ENCODE assay signal across 8 cellular contexts in the genomic region with DNA sequence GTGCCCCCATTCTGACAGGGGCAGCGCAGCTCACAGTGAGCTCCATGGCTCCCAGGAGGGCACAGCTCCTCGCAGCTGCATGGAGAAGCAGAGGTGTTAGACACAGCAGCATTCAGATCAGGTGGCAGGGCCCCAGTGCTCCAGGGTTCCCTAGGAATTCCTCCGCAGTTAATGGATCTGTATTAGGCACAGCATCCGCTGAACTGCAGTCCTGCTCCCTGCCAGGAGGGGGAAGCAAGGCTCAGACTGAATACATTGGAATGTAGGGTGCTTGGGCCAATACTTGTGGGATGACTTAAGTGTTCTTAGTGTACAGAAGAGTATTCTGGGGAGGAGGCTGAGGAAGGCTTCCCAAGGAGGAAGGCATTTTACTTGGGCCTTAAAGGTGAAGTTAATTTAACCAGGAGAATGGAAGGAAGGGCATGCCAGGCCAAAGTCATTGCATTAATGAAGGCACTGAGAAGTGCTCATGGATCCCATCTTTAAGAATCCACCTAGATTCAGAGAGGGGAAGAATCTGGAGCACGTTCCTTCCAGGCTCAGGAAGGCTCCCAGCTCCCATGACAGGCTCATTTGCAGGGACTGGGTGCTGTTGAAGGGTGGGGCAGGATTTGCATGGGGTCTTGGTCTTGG.
DNase-seq lines count a peak whose midpoint lies in the region; ATAC-seq and TF ChIP-seq lines count a peak whose summit lies in the region.

No MANE protein-coding gene starts in this region.

- H3K79me2 ChIP-seq in DND-41 (ENCODE audit: insufficient read depth, low read length), result no peaks in the 10 kb centered on the region
- H3K79me2 ChIP-seq in SK-N-SH (ENCODE audit: insufficient read depth), result no peaks in the 10 kb centered on the region

- POLR2A ChIA-PET in SK-N-SH (lab: Yijun Ruan, JAX), result no interaction called here

- TF ChIP-seq EP300 in SK-N-SH (IDR thresholded peaks at IDR 0.05; ENCODE audit: borderline replicate concordance in 1 of 2, low read depth in 1 of 2, low read length in 1 of 2), result no peak

- no peaks in the 10 kb centered on the region for H3F3A ChIP-seq in SK-N-SH (replicated peaks; ENCODE audit: insufficient read depth)

- H2AFZ ChIP-seq in DND-41 (ENCODE audit: low read depth, low read length) (no peak overlapping the region), SK-N-SH (ENCODE audit: low read depth) (no peak overlapping the region)

- H3K4me1 ChIP-seq in DND-41 (ENCODE audit: insufficient read depth, low read length) (no peaks in the 10 kb centered on the region), SK-N-SH (ENCODE audit: control insufficient read depth in 1 of 2, insufficient read depth in 2 of 2, low read depth in 1 of 2, low read length in 1 of 2) (peaks cover 0 to 11% of the 10 kb centered on the region in 2 experiments; a peak in 1 of 4 replicates)

- H3K9me2 ChIP-seq in SK-N-SH, result no peaks in the 10 kb centered on the region

- ATAC-seq in DND-41 (ENCODE audit: insufficient read depth, low read depth) (peak; percentile 64; the same call in 2 of the 3 replicates), HG02588 (IDR thresholded peaks at IDR 0.05; ENCODE audit: unreplicated experiment) (no peak), HG02884 (IDR thresholded peaks at IDR 0.05; ENCODE audit: unreplicated experiment) (no peak)

- no peak overlapping the region for H3K4me2 ChIP-seq in DND-41 (ENCODE audit: insufficient read depth, low read length)
- H3K4me2 ChIP-seq in SK-N-SH, result no peak overlapping the region

- no peak overlapping the region for H3K9ac ChIP-seq in DND-41 (ENCODE audit: low read depth, low read length)
- no peak overlapping the region for H3K9ac ChIP-seq in SK-N-SH

- peaks cover 13% of the 10 kb centered on the region for H3K27me3 ChIP-seq in DND-41 (ENCODE audit: insufficient read depth, low read length, poor library complexity)
- H3K27me3 ChIP-seq in SK-N-SH (ENCODE audit: insufficient read depth), result no peaks in the 10 kb centered on the region; the same call in 1 of the 2 replicates

- H3K27ac ChIP-seq in DND-41 (ENCODE audit: low read length) (no peak overlapping the region), SK-N-SH (ENCODE audit: low read depth in 2 of 2, low read length in 1 of 2) (no peak overlapping the region), epithelial cell of prostate (no peak overlapping the region)

- H3K4me3 ChIP-seq in DND-41 (ENCODE audit: low read depth in 1 of 2, low read length in 2 of 2) (no peak overlapping the region), SK-N-SH (ENCODE audit: low read depth in 2 of 2, low read length in 1 of 2) (no peak overlapping the region; a peak in 1 of 4 replicates)

- DNase-seq in DND-41 (peak; percentile 28), HPDE6-E6E7 (ENCODE audit: extremely low spot score) (peak; percentile 75), SK-N-SH (peak; percentile 66), epithelial cell of prostate (ENCODE audit: low read depth, low spot score) (peak; percentile 49), mucosa of gallbladder (ENCODE audit: low spot score) (peak; percentile 66)
- DNase-seq in stimulated activated naive CD4-positive, alpha-beta T cell treated with Interleukin-2 at 50 U/mL for 16 hours (lab: John Stamatoyannopoulos, UW), result no peak

- TF ChIP-seq RAD21 in SK-N-SH (IDR thresholded peaks at IDR 0.05; ENCODE audit: low read length), result peak; percentile 73

- TF ChIP-seq CTCF in DND-41 (IDR thresholded peaks at IDR 0.05; ENCODE audit: borderline replicate concordance, extremely low read depth, low read length, poor library complexity, severe bottlenecking), result peak; percentile 72
- peak; percentile 67 for TF ChIP-seq CTCF in SK-N-SH (IDR thresholded peaks at IDR 0.05)

- H3K36me3 ChIP-seq in DND-41 (ENCODE audit: insufficient read depth, low read length), result no peaks in the 10 kb centered on the region
- H3K36me3 ChIP-seq in SK-N-SH (replicated peaks in 1 of 2; ENCODE audit: control insufficient read depth in 1 of 2, insufficient read depth in 2 of 2, low read length in 1 of 2), result no peaks in the 10 kb centered on the region

- no peaks in the 10 kb centered on the region for H3K9me3 ChIP-seq in DND-41 (ENCODE audit: insufficient read depth, low read length, severe bottlenecking)
- H3K9me3 ChIP-seq in SK-N-SH, result no peaks in the 10 kb centered on the region

- CTCF ChIA-PET in SK-N-SH (lab: Yijun Ruan, JAX), result interaction anchor here (0.6 to 2.3 kb wide), 16 partner anchors 10 to 311 kb away, joined by 3 to 13 read pairs (median 4); no protein-coding TSS in a partner anchor

- 0 out of 2 replicates have a peak, but pooled peaks cover 3% of the 10 kb centered on the region for H4K20me1 ChIP-seq in DND-41 (ENCODE audit: insufficient read depth, low read length)
- no peaks in the 10 kb centered on the region for H4K20me1 ChIP-seq in SK-N-SH (ENCODE audit: insufficient read depth)

- WGBS in SK-N-SH (ENCODE audit: low lambda C conversion rate), result 54% methylated on average over 5 of the region's 5 CpGs

TF ChIP-seq in SK-N-SH, 30 proteins besides CTCF, POLR2A, EP300 and RAD21:
- TF ChIP-seq SMC3 (IDR thresholded peaks at IDR 0.05; ENCODE audit: low read depth, low read length), result peak; percentile 78
- TF ChIP-seq, protein P1, sequence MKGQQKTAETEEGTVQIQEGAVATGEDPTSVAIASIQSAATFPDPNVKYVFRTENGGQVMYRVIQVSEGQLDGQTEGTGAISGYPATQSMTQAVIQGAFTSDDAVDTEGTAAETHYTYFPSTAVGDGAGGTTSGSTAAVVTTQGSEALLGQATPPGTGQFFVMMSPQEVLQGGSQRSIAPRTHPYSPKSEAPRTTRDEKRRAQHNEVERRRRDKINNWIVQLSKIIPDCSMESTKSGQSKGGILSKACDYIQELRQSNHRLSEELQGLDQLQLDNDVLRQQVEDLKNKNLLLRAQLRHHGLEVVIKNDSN (IDR thresholded peaks at IDR 0.05; ENCODE audit: borderline replicate concordance, low read depth), result no peak
